6 cellular contexts compared by ENCODE assay signal in genomic region chr9:70911791-70912190, GRCh38.
"Had no signal": no experiment of that assay in that cellular context is flagged by ENCODE, and none has a peak within 500 bp of the region (broad histone marks: within the 10 kb centered on the region; RNA-seq: fewer than 3 reads in every experiment).

No MANE protein-coding gene starts in this region.

- DNase-seq: H9, HCEC 1CT, IMR-90, KG1 had no signal

- H3K4me2 ChIP-seq: GM23338 had no signal

- ATAC-seq: GM23338, K562 had no signal

- H3K4me3 ChIP-seq: GM23338, K562 had no signal

- H2AFZ ChIP-seq: GM23338 had no signal
